13 cellular contexts compared by ENCODE assay signal in genomic region chr19:18473003-18473705, GRCh38. TPM values are rescaled to one million over a fixed set of nuclear protein-coding genes. Genes with fewer than 3 reads are reported as not detected.
DNase-seq lines count a peak whose midpoint lies in the region; ATAC-seq and TF ChIP-seq lines count a peak whose summit lies in the region.
"Had no signal": no experiment of that assay in that cellular context is flagged by ENCODE, and none has a peak within 500 bp of the region (broad histone marks: within the 10 kb centered on the region; RNA-seq: fewer than 3 reads in every experiment).

No MANE protein-coding gene starts in this region.

- CTCF ChIA-PET in activated CD8-positive, alpha-beta T cell treated with anti-CD3 and anti-CD28 coated beads for 36 hours (lab: Charles Lee) = interaction anchor here (0.7 to 3.4 kb wide), 6 partner anchors 11 to 394 kb away, joined by 3 to 9 read pairs (median 4); no protein-coding TSS in a partner anchor

- peak; percentile 15 for DNase-seq in NCI-H146 (lab: John Stamatoyannopoulos, UW)
- DNase-seq in NCI-H146 treated with DMSO at 0.1 percent for 48 hours (lab: John Stamatoyannopoulos, UW; ENCODE audit: unreplicated experiment) = no peak
- no peak for DNase-seq in activated CD8-positive, alpha-beta T cell treated with anti-CD3 and anti-CD28 coated beads for 36 hours
- DNase-seq in immature natural killer cell = no peak
- DNase-seq in stimulated activated effector memory CD8-positive, alpha-beta T cell treated with anti-CD3 and anti-CD28 coated beads, Interleukin-12 subunit alpha, Interleukin-12 subunit beta, amount 100 ng/mL, for 72 hours (ENCODE audit: low spot score in 2 of 2) = no peak
- no peak for DNase-seq in NCI-H1694 treated with DMSO at 0.1 percent for 48 hours (lab: John Stamatoyannopoulos, UW)
- DNase-seq in activated gamma-delta T cell treated with Interleukin-2 at 50 U/mL for 16 hours = no peak
- DNase-seq: activated naive CD4-positive, alpha-beta T cell treated with anti-CD3 and anti-CD28 coated beads for 36 hours; GF-D8; NCI-H1092; SJCRH30 had no signal

- no peak for ATAC-seq in activated CD8-positive, alpha-beta T cell treated with anti-CD3 and anti-CD28 coated beads for 36 hours
- ATAC-seq in stimulated activated effector memory CD8-positive, alpha-beta T cell treated with anti-CD3 and anti-CD28 coated beads, Interleukin-12 subunit alpha, Interleukin-12 subunit beta, amount 100 ng/mL, for 72 hours = no peak
- ATAC-seq in GM21723 (IDR thresholded peaks at IDR 0.05; ENCODE audit: unreplicated experiment) = no peak

- H3K4me3 Mint-ChIP-seq in activated CD8-positive, alpha-beta T cell treated with anti-CD3 and anti-CD28 coated beads for 36 hours = no peak overlapping the region
- H3K4me3 Mint-ChIP-seq in immature natural killer cell = peak overlapping the region in 1 of 5 donors; percentile 53
- H3K4me3 Mint-ChIP-seq in stimulated activated effector memory CD8-positive, alpha-beta T cell treated with anti-CD3 and anti-CD28 coated beads, Interleukin-12 subunit alpha, Interleukin-12 subunit beta, amount 100 ng/mL, for 72 hours = no peak overlapping the region
- H3K4me3 Mint-ChIP-seq: activated naive CD4-positive, alpha-beta T cell treated with anti-CD3 and anti-CD28 coated beads for 36 hours; IgD-negative memory B cell had no signal

- H3K36me3 Mint-ChIP-seq in activated CD8-positive, alpha-beta T cell treated with anti-CD3 and anti-CD28 coated beads for 36 hours (ENCODE audit: low read depth) = peaks cover 3% of the 10 kb centered on the region
- H3K36me3 Mint-ChIP-seq in immature natural killer cell = no peaks in the 10 kb centered on the region
- H3K36me3 Mint-ChIP-seq in stimulated activated effector memory CD8-positive, alpha-beta T cell treated with anti-CD3 and anti-CD28 coated beads, Interleukin-12 subunit alpha, Interleukin-12 subunit beta, amount 100 ng/mL, for 72 hours = peaks cover 60% of the 10 kb centered on the region
- H3K36me3 Mint-ChIP-seq: IgD-negative memory B cell had no signal

- peaks cover 49% of the 10 kb centered on the region for H3K4me1 Mint-ChIP-seq in activated CD8-positive, alpha-beta T cell treated with anti-CD3 and anti-CD28 coated beads for 36 hours (ENCODE audit: low read depth)
- peaks cover 64 to 71% of the 10 kb centered on the region in 2 donors for H3K4me1 Mint-ChIP-seq in immature natural killer cell
- H3K4me1 Mint-ChIP-seq in stimulated activated effector memory CD8-positive, alpha-beta T cell treated with anti-CD3 and anti-CD28 coated beads, Interleukin-12 subunit alpha, Interleukin-12 subunit beta, amount 100 ng/mL, for 72 hours = peaks cover 77% of the 10 kb centered on the region

- TF ChIP-seq CTCF in activated CD8-positive, alpha-beta T cell treated with anti-CD3 and anti-CD28 coated beads for 36 hours (IDR thresholded peaks at IDR 0.05) = no peak

- no peaks in the 10 kb centered on the region for H3K27me3 Mint-ChIP-seq in activated CD8-positive, alpha-beta T cell treated with anti-CD3 and anti-CD28 coated beads for 36 hours
- peaks cover 9 to 25% (median 9%) of the 10 kb centered on the region in 3 donors for H3K27me3 Mint-ChIP-seq in immature natural killer cell (ENCODE audit: low read depth in 3 of 3)
- H3K27me3 Mint-ChIP-seq: IgD-negative memory B cell had no signal

- no peaks in the 10 kb centered on the region for H3K9me3 Mint-ChIP-seq in activated CD8-positive, alpha-beta T cell treated with anti-CD3 and anti-CD28 coated beads for 36 hours
- H3K9me3 Mint-ChIP-seq in immature natural killer cell = no peaks in the 10 kb centered on the region
- H3K9me3 Mint-ChIP-seq in stimulated activated effector memory CD8-positive, alpha-beta T cell treated with anti-CD3 and anti-CD28 coated beads, Interleukin-12 subunit alpha, Interleukin-12 subunit beta, amount 100 ng/mL, for 72 hours = no peaks in the 10 kb centered on the region
- H3K9me3 Mint-ChIP-seq: activated naive CD4-positive, alpha-beta T cell treated with anti-CD3 and anti-CD28 coated beads for 36 hours; IgD-negative memory B cell had no signal

- POLR2A ChIA-PET in activated CD8-positive, alpha-beta T cell treated with anti-CD3 and anti-CD28 coated beads for 36 hours (lab: Charles Lee) = interaction anchor here (0.8 kb wide), 1 partner anchor 12 kb away, joined by 3 read pairs; no protein-coding TSS in a partner anchor

- peak overlapping the region; percentile 34 for H3K27ac Mint-ChIP-seq in activated CD8-positive, alpha-beta T cell treated with anti-CD3 and anti-CD28 coated beads for 36 hours
- H3K27ac Mint-ChIP-seq in immature natural killer cell = peak overlapping the region; percentile 88 to 99 (median 96)
- H3K27ac Mint-ChIP-seq in stimulated activated effector memory CD8-positive, alpha-beta T cell treated with anti-CD3 and anti-CD28 coated beads, Interleukin-12 subunit alpha, Interleukin-12 subunit beta, amount 100 ng/mL, for 72 hours = peak overlapping the region; percentile 93
- H3K27ac Mint-ChIP-seq: activated naive CD4-positive, alpha-beta T cell treated with anti-CD3 and anti-CD28 coated beads for 36 hours had no signal

- intact Hi-C loops in activated CD8-positive, alpha-beta T cell treated with anti-CD3 and anti-CD28 coated beads for 36 hours (cut with micrococcal nuclease) = no loop called here

RNA-seq across cellular contexts. Expression of gene ISYNA1, which starts 35.2 kb away (rescaled TPM):
- total RNA-seq in activated CD8-positive, alpha-beta T cell treated with anti-CD3 and anti-CD28 coated beads for 36 hours = 10 to 100 TPM; 48.6 to 54.9 TPM
- polyA plus RNA-seq in immature natural killer cell = 10 to 100 TPM; 29.7 to 32.2 (median 31.2) TPM

RNA-seq across cellular contexts. Expression of gene ELL, which starts 48.7 kb away (rescaled TPM):
- total RNA-seq in activated CD8-positive, alpha-beta T cell treated with anti-CD3 and anti-CD28 coated beads for 36 hours = 10 to 100 TPM; 20.1 to 21.9 TPM
- polyA plus RNA-seq in immature natural killer cell = 10 to 100 TPM in 2 of 3 donors, 1 to 10 TPM in 1; 9.1 to 21.1 (median 11.1) TPM

RNA-seq across cellular contexts. Expression of gene SSBP4, which starts 54.0 kb away (rescaled TPM):
- total RNA-seq in activated CD8-positive, alpha-beta T cell treated with anti-CD3 and anti-CD28 coated beads for 36 hours = 100 to 1,000 TPM in 1 of 2 experiments, 10 to 100 TPM in 1; 98.2 to 102 TPM
- 100 to 1,000 TPM in 2 of 3 donors, 10 to 100 TPM in 1; 73.5 to 122 (median 107) TPM for polyA plus RNA-seq in immature natural killer cell

Comparison
In these comparisons a context has a peak if more than half of its experiments do, and no peak if none do; other contexts are left out.
1. H3K27ac Mint-ChIP-seq: peak in every context shown above with its lines; median percentile 96 in immature natural killer cell; 93 in stimulated activated effector memory CD8-positive, alpha-beta T cell treated with anti-CD3 and anti-CD28 coated beads, Interleukin-12 subunit alpha, Interleukin-12 subunit beta, amount 100 ng/mL, for 72 hours; 34 in activated CD8-positive, alpha-beta T cell treated with anti-CD3 and anti-CD28 coated beads for 36 hours.